In the genomic region with DNA sequence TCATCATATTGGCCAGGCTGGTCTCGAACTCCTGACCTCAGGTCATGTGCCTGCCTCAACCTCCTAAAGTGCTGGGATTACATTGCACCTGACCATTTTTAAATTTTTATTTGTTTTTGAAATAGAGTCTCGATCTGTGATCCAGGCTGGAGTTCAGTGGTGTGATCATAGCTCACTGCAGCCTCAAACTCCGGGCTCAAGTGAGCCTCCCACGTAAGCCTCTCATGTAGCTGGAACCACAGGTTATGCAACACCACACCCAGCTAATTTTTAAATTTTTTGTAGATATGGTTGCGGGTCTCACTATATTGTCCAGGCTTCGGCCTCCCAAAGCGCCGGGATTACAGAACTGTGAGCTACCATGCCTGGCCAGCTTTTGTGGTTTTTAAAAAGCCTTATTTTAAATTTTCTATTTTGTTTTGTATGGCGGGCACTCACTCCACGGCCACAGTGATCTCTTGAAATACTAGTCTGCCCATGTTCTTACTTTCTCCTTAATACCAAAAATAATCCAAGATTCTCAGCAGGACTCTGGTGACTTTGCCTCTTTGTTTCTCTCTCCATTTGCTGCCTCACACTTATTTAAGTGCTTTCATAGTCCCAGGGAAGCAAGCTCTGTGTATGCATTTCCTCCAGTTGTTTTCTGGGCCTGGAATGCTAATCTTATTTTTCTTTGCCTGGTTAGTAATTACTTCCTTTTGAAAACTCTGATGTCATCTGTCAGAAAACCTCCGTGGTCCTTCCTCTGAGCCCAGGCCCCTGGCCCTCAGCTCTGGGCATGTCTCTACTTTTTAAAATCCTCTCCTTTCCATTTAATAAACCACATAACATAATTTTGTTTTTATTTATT, we compare ENCODE assay signal across 8 cellular contexts. TPM values are rescaled to one million over a fixed set of nuclear protein-coding genes. Genes with fewer than 3 reads are reported as not detected.
DNase-seq lines count a peak whose midpoint lies in the region; ATAC-seq and TF ChIP-seq lines count a peak whose summit lies in the region.
"Had no signal": no experiment of that assay in that cellular context is flagged by ENCODE, and none has a peak within 500 bp of the region (broad histone marks: within the 10 kb centered on the region; RNA-seq: fewer than 3 reads in every experiment).

No MANE protein-coding gene starts in this region.

- H3K36me3 ChIP-seq in adrenal gland (replicated peaks in 1 of 2) (no peaks in the 10 kb centered on the region), right lobe of liver (no peaks in the 10 kb centered on the region), thoracic aorta (no peaks in the 10 kb centered on the region)

- no peaks in the 10 kb centered on the region for H3K9me3 ChIP-seq in adrenal gland (replicated peaks in 1 of 3)
- H3K9me3 ChIP-seq in right lobe of liver = no peaks in the 10 kb centered on the region
- H3K9me3 ChIP-seq in thoracic aorta = no peaks in the 10 kb centered on the region

- WGBS in adrenal gland, 4 donors = 84 to 88% (median 86%) methylated on average over 11 of the region's 11 CpGs
- 84% methylated on average over 9 of the region's 11 CpGs for WGBS in right lobe of liver (ENCODE audit: insufficient coverage, low coverage, low lambda C conversion rate, missing lambda C conversion rate)

- H3K27ac ChIP-seq in adrenal gland = peak overlapping the region in 3 of 5 donors; percentile 2 to 97 (median 97)
- peak overlapping the region; percentile 59 to 97 (median 94) for H3K27ac ChIP-seq in right lobe of liver
- peak overlapping the region; percentile 96 to 97 for H3K27ac ChIP-seq in thoracic aorta

- no peak for TF ChIP-seq CTCF in adrenal gland (IDR thresholded peaks at IDR 0.05)
- no peak for TF ChIP-seq CTCF in right lobe of liver (IDR thresholded peaks at IDR 0.05)
- no peak for TF ChIP-seq CTCF in thoracic aorta (IDR thresholded peaks at IDR 0.05)

- H3K27me3 ChIP-seq in adrenal gland (no peaks in the 10 kb centered on the region), right lobe of liver (no peaks in the 10 kb centered on the region), thoracic aorta (replicated peaks; ENCODE audit: insufficient read depth) (no peaks in the 10 kb centered on the region)

- ATAC-seq in right lobe of liver (peak in 1 of 4 donors; percentile 5), thoracic aorta (ENCODE audit: insufficient number of reproducible peaks, low FRiP score, low read depth) (no peak)

- H3K4me3 ChIP-seq in adrenal gland (no peak overlapping the region), right lobe of liver (no peak overlapping the region), thoracic aorta (no peak overlapping the region)

- no peak for TF ChIP-seq POLR2A in adrenal gland (IDR thresholded peaks at IDR 0.05)
- no peak for TF ChIP-seq POLR2A in right lobe of liver (IDR thresholded peaks at IDR 0.05)

- peaks cover 8 to 10% of the 10 kb centered on the region in 2 donors for H3K4me1 ChIP-seq in adrenal gland (replicated peaks in 1 of 2)
- no peaks in the 10 kb centered on the region for H3K4me1 ChIP-seq in right lobe of liver
- peaks cover 3 to 10% of the 10 kb centered on the region in 2 donors for H3K4me1 ChIP-seq in thoracic aorta (ENCODE audit: control insufficient read depth in 1 of 2, low read depth in 2 of 2)

- intact Hi-C loops in adrenal gland (cut with DNase I) (no loop called here), right lobe of liver (cut with DNase I) (no loop called here)

- peak; percentile 10 for DNase-seq in HK-2 (ENCODE audit: unreplicated experiment)
- DNase-seq in adrenal gland = no peak
- DNase-seq in right lobe of liver = no peak
- DNase-seq in thoracic aorta (ENCODE audit: low spot score) = no peak
- no peak for DNase-seq in GM03348 (ENCODE audit: low spot score)
- DNase-seq in central memory CD4-positive, alpha-beta T cell = no peak
- no peak for DNase-seq in activated T-cell treated with anti-CD3 and anti-CD28 coated beads for 4 hours
- DNase-seq: activated CD4-positive, alpha-beta T cell treated with anti-CD3 and anti-CD28 coated beads for 1 hour had no signal

RNA-seq across cellular contexts. Expression of a gene that starts 2.0 kb away (rescaled TPM):
- total RNA-seq in adrenal gland (10 to 100 TPM; 17.8 to 46.4 (median 34.7) TPM), right lobe of liver (10 to 100 TPM in 1 of 6 experiments, 1 to 10 TPM in 5; 2.2 to 11.3 (median 4.3) TPM), thoracic aorta (10 to 100 TPM; 24.2 to 35.3 TPM)
- polyA plus RNA-seq in adrenal gland = 10 to 100 TPM; 14.7 to 25.6 (median 17.4) TPM

RNA-seq across cellular contexts. Expression of a gene that starts 44.6 kb away (rescaled TPM):
- total RNA-seq in adrenal gland (10 to 100 TPM in 7 of 8 donors, 1 to 10 TPM in 1; 8.6 to 31.3 (median 19.6) TPM), right lobe of liver (10 to 100 TPM in 5 of 6 experiments, 1 to 10 TPM in 1; 8.8 to 17.4 (median 14.1) TPM), thoracic aorta (10 to 100 TPM; 24.0 to 28.3 TPM)
- polyA plus RNA-seq in adrenal gland = 10 to 100 TPM in 2 of 3 donors, 1 to 10 TPM in 1; 7.6 to 11.2 (median 10.7) TPM
